15 cellular contexts compared by ENCODE assay signal in genomic region chr22:21640810-21641209, GRCh38. TPM values are rescaled to one million over a fixed set of nuclear protein-coding genes. Genes with fewer than 3 reads are reported as not detected.
DNase-seq lines count a peak whose midpoint lies in the region; ATAC-seq, FAIRE-seq and TF ChIP-seq lines count a peak whose summit lies in the region.
"Had no signal": no experiment of that assay in that cellular context is flagged by ENCODE, and none has a peak within 500 bp of the region (broad histone marks: within the 10 kb centered on the region; RNA-seq: fewer than 3 reads in every experiment).

No MANE protein-coding gene starts in this region.

- POLR2A ChIA-PET in K562 (lab: Yijun Ruan, JAX) = interaction anchor here (0.6 to 76.8 kb wide), 24 partner anchors 18 to 1448 kb away, joined by 3 to 4622 read pairs (median 6); partner anchors contain the start of genes CCDC116, MAPK1, PPIL2 and SDF2L1

- in situ Hi-C loops in K562 (cut with MboI) = loop anchor here (5.0 to 25.0 kb wide), 3 partner anchors 104 to 504 kb away; no protein-coding TSS in a partner anchor

- H3K4me1 ChIP-seq in Loucy (ENCODE audit: insufficient read depth, low read length, poor library complexity, severe bottlenecking) (peaks cover 20% of the 10 kb centered on the region), K562 (replicated peaks in 1 of 2; ENCODE audit: control insufficient read depth in 2 of 2, insufficient read depth in 2 of 2, low read length in 2 of 2) (peaks cover 27 to 61% of the 10 kb centered on the region in 2 experiments), neuron (ENCODE audit: insufficient read depth, low read length) (peaks cover 18% of the 10 kb centered on the region)

- no peak for TF ChIP-seq POLR2A in K562 (conservative IDR thresholded peaks at IDR 0.05)

- H3K9me2 ChIP-seq in Loucy (replicated peaks; ENCODE audit: low read depth, low read length) = no peaks in the 10 kb centered on the region

- intact Hi-C loops in K562 (cut with micrococcal nuclease) = loop anchor here (1.0 kb wide), 3 partner anchors 9 to 47 kb away; partner anchors contain the start of genes CCDC116 and PPIL2

- H3K27ac Mint-ChIP-seq in activated T-cell treated with anti-CD3 and anti-CD28 coated beads, Interleukin-2, amount 50 U/mL, for 24 hours = no peak overlapping the region

- H2AFZ ChIP-seq in Loucy (ENCODE audit: low read length) = no peak overlapping the region
- peak overlapping the region; percentile 97 for H2AFZ ChIP-seq in K562 (ENCODE audit: low read depth, low read length)
- H2AFZ ChIP-seq in neuron (ENCODE audit: low read depth, low read length) = peak overlapping the region; percentile 41

- no TSS peak for BruUV-seq in K562 (replicated peaks; lab: Mats Ljungman, UMichigan)

- H3K27ac ChIP-seq in K562 (ENCODE audit: extremely low read depth, low read depth, low read length) = peak overlapping the region; percentile 83

- H3K4me2 ChIP-seq in Loucy (ENCODE audit: low read depth, low read length, poor library complexity, severe bottlenecking) = peak overlapping the region; percentile 90
- peak overlapping the region; percentile 95 for H3K4me2 ChIP-seq in K562 (ENCODE audit: insufficient read depth, low read length)

- H3K27me3 Mint-ChIP-seq in activated T-cell treated with anti-CD3 and anti-CD28 coated beads, Interleukin-2, amount 50 U/mL, for 24 hours = peaks cover 3% of the 10 kb centered on the region
- H3K27me3 Mint-ChIP-seq: effector memory CD8-positive, alpha-beta T cell; stimulated activated memory B cell treated with anti-CD40 and anti-IgM and Interleukin-4, amounts not matched to agents 10 μg/mL and 1 μg/mL and 100 μg/mL, for 72 hours had no signal

- H3K36me3 ChIP-seq in Loucy (ENCODE audit: insufficient read depth, low read length) (no peaks in the 10 kb centered on the region; the same call in 1 of the 2 replicates), K562 (ENCODE audit: control insufficient read depth, insufficient read depth, low read length) (peaks cover 23% of the 10 kb centered on the region), neuron (ENCODE audit: insufficient read depth, low read length) (peaks cover 6% of the 10 kb centered on the region)
- H3K36me3 ChIP-seq: gastrocnemius medialis had no signal

- H3K4me1 Mint-ChIP-seq in activated T-cell treated with anti-CD3 and anti-CD28 coated beads, Interleukin-2, amount 50 U/mL, for 24 hours (ENCODE audit: low read depth) = peaks cover 25% of the 10 kb centered on the region

- no peaks in the 10 kb centered on the region for H3K9me3 Mint-ChIP-seq in activated T-cell treated with anti-CD3 and anti-CD28 coated beads, Interleukin-2, amount 50 U/mL, for 24 hours
- H3K9me3 Mint-ChIP-seq: effector memory CD8-positive, alpha-beta T cell; stimulated activated memory B cell treated with anti-CD40 and anti-IgM and Interleukin-4, amounts not matched to agents 10 μg/mL and 1 μg/mL and 100 μg/mL, for 72 hours had no signal

- peaks cover 6% of the 10 kb centered on the region for H4K20me1 ChIP-seq in Loucy (ENCODE audit: insufficient read depth, low read length, poor library complexity, severe bottlenecking)
- peaks cover 13% of the 10 kb centered on the region for H4K20me1 ChIP-seq in K562 (replicated peaks; ENCODE audit: control insufficient read depth, insufficient read depth, low read length)

- peak overlapping the region; percentile 88 for H3K4me3 Mint-ChIP-seq in activated T-cell treated with anti-CD3 and anti-CD28 coated beads, Interleukin-2, amount 50 U/mL, for 24 hours

- peaks cover 4% of the 10 kb centered on the region for H3K27me3 ChIP-seq in Loucy (ENCODE audit: insufficient read depth, low read length, poor library complexity, severe bottlenecking)
- H3K27me3 ChIP-seq in K562 (ENCODE audit: control insufficient read depth in 2 of 2, insufficient read depth in 2 of 2, low read length in 2 of 2) = no peaks in the 10 kb centered on the region; a peak in 1 of 5 replicates
- no peaks in the 10 kb centered on the region for H3K27me3 ChIP-seq in neuron (ENCODE audit: insufficient read depth, low read length)
- H3K27me3 ChIP-seq: body of pancreas, gastrocnemius medialis had no signal

- no peak for TF ChIP-seq CTCF in Loucy (conservative IDR thresholded peaks at IDR 0.05; ENCODE audit: low read length)
- no peak for TF ChIP-seq CTCF in K562 (IDR thresholded peaks at IDR 0.05 in 2 of 3, conservative IDR thresholded peaks at IDR 0.05 in 1 of 3; ENCODE audit: insufficient read depth in 2 of 3, low read depth in 1 of 3, low read length in 3 of 3)

- CTCF ChIA-PET in K562 (lab: Yijun Ruan, JAX; ENCODE audit: low intra/inter-chr PET ratio) = interaction anchor here (0.5 to 8.8 kb wide), 7 partner anchors 11 to 863 kb away, joined by 3 to 99 read pairs (median 5); partner anchors contain the start of genes CCDC116 and YDJC

- H3K4me3 ChIP-seq in Loucy (ENCODE audit: low read length, poor library complexity, severe bottlenecking) (peak overlapping the region; percentile 98), K562 (peak overlapping the region; percentile 59), neuron (ENCODE audit: low read length) (no peak overlapping the region)

- H3K9ac ChIP-seq in Loucy (ENCODE audit: low read depth, low read length, poor library complexity, severe bottlenecking) (peak overlapping the region; percentile 86), K562 (ENCODE audit: insufficient read depth in 1 of 2, low read depth in 2 of 2, low read length in 2 of 2) (peak overlapping the region; percentile 1 to 92; a peak in 3 of 4 replicates)

- no peak for ATAC-seq in K562
- ATAC-seq: effector memory CD8-positive, alpha-beta T cell; stimulated activated memory B cell treated with anti-CD40 and anti-IgM and Interleukin-4, amounts not matched to agents 10 μg/mL and 1 μg/mL and 100 μg/mL, for 72 hours had no signal

- no peaks in the 10 kb centered on the region for H3K9me3 ChIP-seq in Loucy (ENCODE audit: insufficient read depth, low read depth, low read length)
- no peaks in the 10 kb centered on the region for H3K9me3 ChIP-seq in K562 (replicated peaks; ENCODE audit: control insufficient read depth, insufficient read depth, low read depth, low read length)
- no peaks in the 10 kb centered on the region for H3K9me3 ChIP-seq in neuron (ENCODE audit: low read length)
- H3K9me3 ChIP-seq: body of pancreas, gastrocnemius medialis had no signal

- no peaks in the 10 kb centered on the region for H3F3A ChIP-seq in Loucy (ENCODE audit: low read depth)

- no peak for FAIRE-seq in K562 (lab: Jason Lieb, UNC)

- TF ChIP-seq RAD21 in K562 (CRISPR knock-in tag; conservative IDR thresholded peaks at IDR 0.05 in 1 of 2, IDR thresholded peaks at IDR 0.05 in 1 of 2) = no peak

- peaks cover 11% of the 10 kb centered on the region for H3K9me1 ChIP-seq in K562 (ENCODE audit: control insufficient read depth, insufficient read depth, low read length)

- DNase-seq in activated T-cell treated with anti-CD3 and anti-CD28 coated beads, Interleukin-2, amount 50 U/mL, for 24 hours = no peak
- no peak for DNase-seq in activated T-cell treated with anti-CD3 and anti-CD28 coated beads, Interleukin-2, amount 50 U/mL, for 1 hour
- DNase-seq in K562 (ENCODE audit: extremely low read depth in 1 of 4, low spot score in 3 of 4) (peak in 1 of 4 experiments; percentile 58), NCI-H748 (lab: John Stamatoyannopoulos, UW; ENCODE audit: unreplicated experiment) (no peak), DMS 273 treated with DMSO at 0.1 percent for 48 hours (lab: John Stamatoyannopoulos, UW) (no peak), SIG-M5 treated with dmso at 0.1 percent for 504 hours (lab: John Stamatoyannopoulos, UW; ENCODE audit: unreplicated experiment) (no peak)
- DNase-seq: effector memory CD8-positive, alpha-beta T cell; gastrocnemius medialis; NCI-H510A; stimulated activated CD4-positive, alpha-beta T cell treated with anti-CD3 and anti-CD28 coated beads, Interleukin-4, amount 100 ng/mL, for 1 hour had no signal

- H3K36me3 Mint-ChIP-seq in activated T-cell treated with anti-CD3 and anti-CD28 coated beads, Interleukin-2, amount 50 U/mL, for 24 hours (ENCODE audit: low read depth) = peaks cover 28% of the 10 kb centered on the region

- 75% methylated on average over 5 of the region's 5 CpGs for WGBS in K562 (ENCODE audit: insufficient coverage, low coverage, missing lambda C conversion rate)

- no peak for TF ChIP-seq EP300 in K562 (IDR thresholded peaks at IDR 0.05; ENCODE audit: low read length)

- H3K79me2 ChIP-seq in Loucy (ENCODE audit: insufficient read depth, low read length) = peaks cover 26% of the 10 kb centered on the region
- H3K79me2 ChIP-seq in K562 (ENCODE audit: control insufficient read depth, insufficient read depth, low read length) = peaks cover 29% of the 10 kb centered on the region

RNA-seq across cellular contexts. Expression of gene SDF2L1, which starts 1.3 kb away (rescaled TPM):
- total RNA-seq in K562 (2011; cell fraction: chromatin; rRNA removed; ENCODE audit: low replicate concordance) = 72.2 and 221 TPM in 2 replicates
- total RNA-seq in K562 (2011; cell fraction: nucleolus; rRNA removed) = 489 and 555 TPM in 2 replicates
- total RNA-seq in K562 (2011; cell fraction: nucleoplasm; rRNA removed) = 263 and 279 TPM in 2 replicates
- total RNA-seq in K562 (2014; rRNA removed) (894 and 989 TPM in 2 replicates), K562 (2014; rRNA removed; fragmentation: Illumina TruSeq; extraction: Trizol) (41.9 and 82.9 TPM in 2 replicates), K562 (2015; rRNA removed; fragmentation: Illumina TruSeq; extraction: Trizol) (135 and 153 TPM in 2 replicates), K562 (2021) (551 and 557 TPM in 2 replicates)
- polyA plus RNA-seq in K562 (2011; rRNA removed) (124 and 218 TPM in 2 replicates), K562 (2014; fragmentation: Illumina TruSeq; extraction: Trizol) (33.8 and 82.2 TPM in 2 replicates), K562 (2014; fragmentation: Nextera tagmentation; extraction: Ambion mirVana) (10 to 100 TPM; 15.1 to 34.8 TPM), K562 (2014; rRNA removed) (666 and 827 TPM in 2 replicates)
- polyA plus RNA-seq in K562 (2011; cell fraction: cytosol; rRNA removed) = 273 and 603 TPM in 2 replicates
- 110 and 123 TPM in 2 replicates for polyA plus RNA-seq in K562 (2011; cell fraction: nucleus; rRNA removed)
- polyA plus RNA-seq in K562 (2012) = 384 and 632 TPM in 2 replicates
- polyA minus RNA-seq in K562 (2011; rRNA and poly(A)+ RNA removed) = 50.1 and 80.5 TPM in 2 replicates
- 107 and 114 TPM in 2 replicates for polyA minus RNA-seq in K562 (2011; cell fraction: cytosol; rRNA and poly(A)+ RNA removed)
- 37.7 and 69.6 TPM in 2 replicates for polyA minus RNA-seq in K562 (2011; cell fraction: nucleus; rRNA and poly(A)+ RNA removed)

RNA-seq across cellular contexts. Expression of gene CCDC116, which starts 8.2 kb away (rescaled TPM):
- 11.2 and 34.3 TPM in 2 replicates for total RNA-seq in K562 (2011; cell fraction: chromatin; rRNA removed; ENCODE audit: low replicate concordance)
- 28.7 and 33.9 TPM in 2 replicates for total RNA-seq in K562 (2011; cell fraction: nucleolus; rRNA removed)
- total RNA-seq in K562 (2011; cell fraction: nucleoplasm; rRNA removed) = 18.1 and 19.5 TPM in 2 replicates
- 9.3 and 13.6 TPM in 2 replicates for total RNA-seq in K562 (2014; rRNA removed)
- total RNA-seq in K562 (2014; rRNA removed; fragmentation: Illumina TruSeq; extraction: Trizol) = 2.1 and 2.8 TPM in 2 replicates
- 4.7 and 5.2 TPM in 2 replicates for total RNA-seq in K562 (2015; rRNA removed; fragmentation: Illumina TruSeq; extraction: Trizol)
- 11.3 and 15.6 TPM in 2 replicates for total RNA-seq in K562 (2021)
- polyA plus RNA-seq in K562 (2011; rRNA removed) = 1.6 and 2.1 TPM in 2 replicates
- 1.8 and 5.8 TPM in 2 replicates for polyA plus RNA-seq in K562 (2011; cell fraction: cytosol; rRNA removed)
- polyA plus RNA-seq in K562 (2011; cell fraction: nucleus; rRNA removed) = 6.5 and 19.5 TPM in 2 replicates
- polyA plus RNA-seq in K562 (2012) = 5.2 and 6.4 TPM in 2 replicates
- 6.3 and 8.9 TPM in 2 replicates for polyA plus RNA-seq in K562 (2014; fragmentation: Illumina TruSeq; extraction: Trizol)
- 1 to 10 TPM; 1.6 to 2.3 TPM for polyA plus RNA-seq in K562 (2014; fragmentation: Nextera tagmentation; extraction: Ambion mirVana)
- 7.1 and 8.6 TPM in 2 replicates for polyA plus RNA-seq in K562 (2014; rRNA removed)
- 1.3 and 1.8 TPM in 2 replicates for polyA minus RNA-seq in K562 (2011; rRNA and poly(A)+ RNA removed)
- polyA minus RNA-seq in K562 (2011; cell fraction: cytosol; rRNA and poly(A)+ RNA removed) = 1.5 and 3.9 TPM in 2 replicates
- 8.3 and 12.3 TPM in 2 replicates for polyA minus RNA-seq in K562 (2011; cell fraction: nucleus; rRNA and poly(A)+ RNA removed)
- total RNA-seq: mononuclear cell had no signal

RNA-seq across cellular contexts. Expression of gene YDJC, which starts 11.0 kb away (rescaled TPM):
- 121 and 504 TPM in 2 replicates for total RNA-seq in K562 (2011; cell fraction: chromatin; rRNA removed; ENCODE audit: low replicate concordance)
- 857 and 885 TPM in 2 replicates for total RNA-seq in K562 (2011; cell fraction: nucleolus; rRNA removed)
- total RNA-seq in K562 (2011; cell fraction: nucleoplasm; rRNA removed) = 325 and 370 TPM in 2 replicates
- 871 and 1,007 TPM in 2 replicates for total RNA-seq in K562 (2014; rRNA removed)
- total RNA-seq in K562 (2014; rRNA removed; fragmentation: Illumina TruSeq; extraction: Trizol) = 69.0 and 87.5 TPM in 2 replicates
- 164 and 196 TPM in 2 replicates for total RNA-seq in K562 (2015; rRNA removed; fragmentation: Illumina TruSeq; extraction: Trizol)
- 626 and 641 TPM in 2 replicates for total RNA-seq in K562 (2021)
- 203 and 277 TPM in 2 replicates for polyA plus RNA-seq in K562 (2011; rRNA removed)
- 382 and 1,449 TPM in 2 replicates for polyA plus RNA-seq in K562 (2011; cell fraction: cytosol; rRNA removed)
- 629 and 1,089 TPM in 2 replicates for polyA plus RNA-seq in K562 (2011; cell fraction: nucleus; rRNA removed)
- polyA plus RNA-seq in K562 (2012) = 282 and 288 TPM in 2 replicates
- 106 and 159 TPM in 2 replicates for polyA plus RNA-seq in K562 (2014; fragmentation: Illumina TruSeq; extraction: Trizol)
- polyA plus RNA-seq in K562 (2014; fragmentation: Nextera tagmentation; extraction: Ambion mirVana) = 10 to 100 TPM; 13.5 to 23.5 TPM
- polyA plus RNA-seq in K562 (2014; rRNA removed) = 707 and 732 TPM in 2 replicates
- 35.0 and 44.2 TPM in 2 replicates for polyA minus RNA-seq in K562 (2011; rRNA and poly(A)+ RNA removed)
- polyA minus RNA-seq in K562 (2011; cell fraction: cytosol; rRNA and poly(A)+ RNA removed) = 212 and 264 TPM in 2 replicates
- polyA minus RNA-seq in K562 (2011; cell fraction: nucleus; rRNA and poly(A)+ RNA removed) = 294 and 313 TPM in 2 replicates

RNA-seq across cellular contexts. Expression of gene PPIL2, which starts 25.0 kb away (rescaled TPM):
- total RNA-seq in K562 (2011; cell fraction: chromatin; rRNA removed; ENCODE audit: low replicate concordance) = 1,132 and 1,539 TPM in 2 replicates
- 736 and 826 TPM in 2 replicates for total RNA-seq in K562 (2011; cell fraction: nucleolus; rRNA removed)
- 718 and 814 TPM in 2 replicates for total RNA-seq in K562 (2011; cell fraction: nucleoplasm; rRNA removed)
- total RNA-seq in K562 (2014; rRNA removed) (174 and 195 TPM in 2 replicates), K562 (2014; rRNA removed; fragmentation: Illumina TruSeq; extraction: Trizol) (104 and 115 TPM in 2 replicates), K562 (2015; rRNA removed; fragmentation: Illumina TruSeq; extraction: Trizol) (170 and 172 TPM in 2 replicates), K562 (2021) (251 and 267 TPM in 2 replicates)
- polyA plus RNA-seq in K562 (2011; rRNA removed) (193 and 247 TPM in 2 replicates), K562 (2014; fragmentation: Illumina TruSeq; extraction: Trizol) (250 and 261 TPM in 2 replicates), K562 (2014; fragmentation: Nextera tagmentation; extraction: Ambion mirVana) (10 to 100 TPM; 13.2 to 28.8 TPM), K562 (2014; rRNA removed) (268 and 298 TPM in 2 replicates)
- polyA plus RNA-seq in K562 (2011; cell fraction: cytosol; rRNA removed) = 143 and 211 TPM in 2 replicates
- polyA plus RNA-seq in K562 (2011; cell fraction: nucleus; rRNA removed) = 801 and 951 TPM in 2 replicates
- 185 and 193 TPM in 2 replicates for polyA plus RNA-seq in K562 (2012)
- 228 and 271 TPM in 2 replicates for polyA minus RNA-seq in K562 (2011; rRNA and poly(A)+ RNA removed)
- polyA minus RNA-seq in K562 (2011; cell fraction: cytosol; rRNA and poly(A)+ RNA removed) = 95.6 and 98.4 TPM in 2 replicates
- polyA minus RNA-seq in K562 (2011; cell fraction: nucleus; rRNA and poly(A)+ RNA removed) = 325 and 509 TPM in 2 replicates
